In genomic region chr22:29320546-29320945, GRCh38 we compare ENCODE assay signal across 13 cellular contexts. TPM values are rescaled to one million over a fixed set of nuclear protein-coding genes. Genes with fewer than 3 reads are reported as not detected.
A peak's percentile ranks its signal among the peaks of the same experiment; 100 is the strongest.
DNase-seq lines count a peak whose midpoint lies in the region; TF ChIP-seq lines count a peak whose summit lies in the region.
"Had no signal": no experiment of that assay in that cellular context is flagged by ENCODE, and none has a peak within 500 bp of the region (broad histone marks: within the 10 kb centered on the region; RNA-seq: fewer than 3 reads in every experiment).

No MANE protein-coding gene starts in this region.

- H3K9me3 ChIP-seq in HEK293 (ENCODE audit: control insufficient read depth, insufficient read depth, low read depth, low read length) (no peaks in the 10 kb centered on the region), uterus (no peaks in the 10 kb centered on the region)
- H3K9me3 ChIP-seq: sigmoid colon had no signal

- intact Hi-C loops in CD14-positive monocyte (cut with micrococcal nuclease) (no loop called here), uterus (cut with DNase I; ENCODE audit: low total_unique reads) (no loop called here)

- H3K9me3 Mint-ChIP-seq in CD14-positive monocyte = peaks cover 0 to 13% (median 7%) of the 10 kb centered on the region in 7 donors
- H3K9me3 Mint-ChIP-seq: CD8-positive, alpha-beta T cell; effector memory CD8-positive, alpha-beta T cell had no signal

- H3K4me1 ChIP-seq in HEK293 (ENCODE audit: control insufficient read depth, insufficient read depth, low read length) (no peaks in the 10 kb centered on the region; the same call in 1 of the 2 replicates), uterus (peaks cover 0 to 5% of the 10 kb centered on the region in 2 donors)

- TF ChIP-seq POLR2A in uterus (IDR thresholded peaks at IDR 0.05) = no peak

- no peak overlapping the region for H3K4me3 Mint-ChIP-seq in CD14-positive monocyte
- H3K4me3 Mint-ChIP-seq: CD8-positive, alpha-beta T cell; effector memory CD8-positive, alpha-beta T cell had no signal

- DNase-seq in SW480 (ENCODE audit: low spot score) (peak; percentile 62), fibroblast of villous mesenchyme (ENCODE audit: low read depth) (no peak), MV-4-11 (lab: John Stamatoyannopoulos, UW) (no peak), CD14-positive monocyte (ENCODE audit: low spot score) (no peak), uterus (no peak), hippocampal formation (lab: John Stamatoyannopoulos, UW) (no peak)
- DNase-seq: effector memory CD8-positive, alpha-beta T cell; kidney glomerular epithelial cell; MM.1S; sigmoid colon had no signal

- CTCF ChIA-PET in HEK293 (lab: Yijun Ruan, JAX) = interaction anchor here (1.0 to 2.5 kb wide), 3 partner anchors 14 to 70 kb away, joined by 4 to 15 read pairs (median 5); partner anchors contain the start of gene GAS2L1

- H3K27me3 Mint-ChIP-seq in CD14-positive monocyte (ENCODE audit: low read depth in 3 of 3) = peaks cover 16 to 26% (median 23%) of the 10 kb centered on the region in 3 donors

- H3K36me3 ChIP-seq in HEK293 (ENCODE audit: control insufficient read depth in 2 of 2, insufficient read depth in 1 of 2, low read length in 2 of 2) (no peaks in the 10 kb centered on the region; a peak in 1 of 3 replicates), uterus (no peaks in the 10 kb centered on the region)
- H3K36me3 ChIP-seq: sigmoid colon had no signal

- TF ChIP-seq CTCF in C4-2B (conservative IDR thresholded peaks at IDR 0.05) (no peak; the same call in 1 of the 2 replicates), HEK293 (tag by site-specific recombination; IDR thresholded peaks at IDR 0.05) (peak; percentile 32; the same call in 1 of the 2 replicates), fibroblast of villous mesenchyme (IDR thresholded peaks at IDR 0.05; ENCODE audit: insufficient read depth, low read depth, low read length) (peak; percentile 16), CD14-positive monocyte (IDR thresholded peaks at IDR 0.05) (no peak), uterus (IDR thresholded peaks at IDR 0.05) (no peak)

- H3K36me3 Mint-ChIP-seq in CD14-positive monocyte = peaks cover 0 to 2% of the 10 kb centered on the region in 2 donors
- H3K36me3 Mint-ChIP-seq: CD8-positive, alpha-beta T cell had no signal

- no peak overlapping the region for H3K4me3 ChIP-seq in HEK293 (ENCODE audit: low read depth, low read length)
- no peak overlapping the region for H3K4me3 ChIP-seq in fibroblast of villous mesenchyme (ENCODE audit: low read depth, low read length)
- no peak overlapping the region for H3K4me3 ChIP-seq in uterus
- H3K4me3 ChIP-seq: sigmoid colon had no signal

- peaks cover 4 to 5% of the 10 kb centered on the region in 2 donors for H3K27me3 ChIP-seq in uterus

- H3K27ac ChIP-seq in C4-2B (peak overlapping the region; percentile 39), HEK293 (ENCODE audit: extremely low read depth, low read depth, low read length) (no peak overlapping the region), uterus (no peak overlapping the region)
- H3K27ac ChIP-seq: sigmoid colon had no signal

- POLR2A ChIA-PET in HEK293 (lab: Yijun Ruan, JAX) = interaction anchor here (0.9 to 1.2 kb wide), 2 partner anchors 14 to 19 kb away, joined by 4 read pairs; partner anchors contain the start of gene GAS2L1

- no peak overlapping the region for H3K27ac Mint-ChIP-seq in CD14-positive monocyte
- H3K27ac Mint-ChIP-seq: CD8-positive, alpha-beta T cell; effector memory CD8-positive, alpha-beta T cell had no signal

- peaks cover 5% of the 10 kb centered on the region for H3K4me1 Mint-ChIP-seq in CD14-positive monocyte

TF ChIP-seq in HEK293, 187 proteins besides CTCF, POLR2A, EP300 and RAD21:
- no peak for TF ChIP-seq ZNF530 (tag by site-specific recombination; IDR thresholded peaks at IDR 0.05; ENCODE audit: low read depth)
- no peak for TF ChIP-seq KLF9 (tag by site-specific recombination; IDR thresholded peaks at IDR 0.05; ENCODE audit: low read depth)
- no peak for TF ChIP-seq ZBTB10 (tag by site-specific recombination; IDR thresholded peaks at IDR 0.05)

RNA-seq across cellular contexts. Expression of gene RASL10A, which starts 5.0 kb away (rescaled TPM):
- total RNA-seq in fibroblast of villous mesenchyme = 0.86 TPM in 1 of 2 replicates, not detected in the other
- polyA plus RNA-seq in CD14-positive monocyte = under 1 TPM; 0.35 to 0.50 TPM
- total RNA-seq in uterus = 1 to 10 TPM in 1 of 4 donors, under 1 TPM in 2, not detected in 1; 0.35 to 3.2 (median 0.79) TPM

RNA-seq across cellular contexts. Expression of gene GAS2L1, which starts 14.1 kb away (rescaled TPM):
- total RNA-seq in fibroblast of villous mesenchyme (16.4 and 18.4 TPM in 2 replicates), uterus (10 to 100 TPM in 2 of 4 donors, 1 to 10 TPM in 2; 2.4 to 29.6 (median 11.9) TPM)
- polyA plus RNA-seq in CD14-positive monocyte = 10 to 100 TPM; 14.9 to 15.7 TPM
- total RNA-seq: CD8-positive, alpha-beta T cell had no signal

RNA-seq across cellular contexts. Expression of gene EWSR1, which starts 52.5 kb away (rescaled TPM):
- 159 and 207 TPM in 2 replicates for total RNA-seq in fibroblast of villous mesenchyme
- polyA plus RNA-seq in CD14-positive monocyte = 100 to 1,000 TPM in 1 of 2 donors, 10 to 100 TPM in 1; 81.2 to 136 TPM
- 100 to 1,000 TPM; 120 to 221 (median 137) TPM for total RNA-seq in uterus

RNA-seq across cellular contexts. Expression of gene RHBDD3, which starts 52.8 kb away (rescaled TPM):
- total RNA-seq in fibroblast of villous mesenchyme = 22.9 and 24.5 TPM in 2 replicates
- 1 to 10 TPM; 4.0 to 4.8 TPM for polyA plus RNA-seq in CD14-positive monocyte
- 10 to 100 TPM in 3 of 4 donors, 1 to 10 TPM in 1; 6.5 to 46.6 (median 26.1) TPM for total RNA-seq in uterus

Comparison
In these comparisons a context has a peak if more than half of its experiments do, and no peak if none do; other contexts are left out.
1. CTCF ChIP-seq: peak in HEK293 (single experiment) and fibroblast of villous mesenchyme (single experiment); none in C4-2B (single experiment), CD14-positive monocyte (single experiment) and uterus (0 of 4).